In the genomic region with DNA sequence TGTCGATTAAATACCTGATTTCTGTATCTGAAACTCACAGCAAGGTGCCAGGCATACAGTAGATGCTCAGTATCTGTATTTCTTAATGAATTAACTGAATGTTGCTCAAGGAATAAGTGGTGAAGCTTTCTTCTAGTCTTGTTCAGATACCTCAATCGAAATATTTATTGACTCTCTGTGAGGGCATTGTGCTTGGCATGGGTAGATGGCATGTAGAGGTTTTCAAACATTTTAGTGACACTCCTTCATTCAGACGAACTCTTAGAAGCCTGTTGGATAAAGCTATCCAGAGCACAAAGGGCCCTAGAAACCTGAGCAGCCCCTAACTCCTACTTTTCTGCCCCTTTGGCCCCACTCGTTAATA, we compare ENCODE assay signal across 8 cellular contexts. TPM values are rescaled to one million over a fixed set of nuclear protein-coding genes. Genes with fewer than 3 reads are reported as not detected.
DNase-seq lines count a peak whose midpoint lies in the region; TF ChIP-seq lines count a peak whose summit lies in the region.

No MANE protein-coding gene starts in this region.

- POLR2A ChIA-PET in Caco-2 (lab: Charles Lee) = interaction anchor here (0.6 kb wide), 1 partner anchor 1250 kb away, joined by 3 read pairs; no protein-coding TSS in a partner anchor

- no peaks in the 10 kb centered on the region for H3K9me3 Mint-ChIP-seq in Caco-2 (ENCODE audit: unreplicated experiment)

- TF ChIP-seq POLR2A in Peyer's patch (IDR thresholded peaks at IDR 0.05) = no peak

- H3K4me3 Mint-ChIP-seq in Caco-2 (ENCODE audit: unreplicated experiment) = peak overlapping the region; percentile 99

- H3K27ac ChIP-seq in Peyer's patch (peak overlapping the region; percentile 81 to 94 (median 86)), parathyroid adenoma (peak overlapping the region; percentile 60)

- H3K9me3 ChIP-seq in Caco-2 (no peaks in the 10 kb centered on the region), Peyer's patch (no peaks in the 10 kb centered on the region), parathyroid adenoma (ENCODE audit: control insufficient read depth, low read length) (no peaks in the 10 kb centered on the region)

- H3K36me3 Mint-ChIP-seq in Caco-2 (ENCODE audit: insufficient read depth, unreplicated experiment) = peaks cover 21% of the 10 kb centered on the region

- H3K27me3 ChIP-seq in Caco-2 (replicated peaks; ENCODE audit: control insufficient read depth, insufficient read depth, low read length) = no peaks in the 10 kb centered on the region
- no peaks in the 10 kb centered on the region for H3K27me3 ChIP-seq in Peyer's patch
- no peaks in the 10 kb centered on the region for H3K27me3 ChIP-seq in parathyroid adenoma (ENCODE audit: control insufficient read depth, insufficient read depth, low read length)

- CTCF ChIA-PET in Caco-2 (lab: Charles Lee) = interaction anchor here (1.1 to 1.5 kb wide), 2 partner anchors 16 to 58 kb away, joined by 3 to 4 read pairs; no protein-coding TSS in a partner anchor

- H3K27me3 Mint-ChIP-seq in Caco-2 (ENCODE audit: insufficient read depth, unreplicated experiment) = no peaks in the 10 kb centered on the region

- DNase-seq in Caco-2 = no peak
- no peak for DNase-seq in Peyer's patch
- DNase-seq in epithelial cell of proximal tubule (ENCODE audit: low read depth) = no peak
- no peak for DNase-seq in NCI-H1417 (lab: John Stamatoyannopoulos, UW)
- DNase-seq in SW480 (ENCODE audit: low spot score) = no peak
- no peak for DNase-seq in SIG-M5 treated with dmso at 0.1 percent for 504 hours (lab: John Stamatoyannopoulos, UW; ENCODE audit: unreplicated experiment)
- DNase-seq in activated CD4-positive, CD25-positive, alpha-beta regulatory T cell (lab: John Stamatoyannopoulos, UW) = no peak

- H2AFZ ChIP-seq in parathyroid adenoma = peak overlapping the region; percentile 89

- intact Hi-C loops in Caco-2 (cut with micrococcal nuclease; ENCODE audit: unreplicated experiment) = loop anchor here (2.0 kb wide), 1 partner anchor 15 kb away; no protein-coding TSS in a partner anchor

- H3K4me3 ChIP-seq in Caco-2 (ENCODE audit: low read depth, low read length) (peak overlapping the region; percentile 79), Peyer's patch (peak overlapping the region; percentile 74 to 95 (median 86)), epithelial cell of proximal tubule (ENCODE audit: low read depth, low read length) (peak overlapping the region; percentile 94), parathyroid adenoma (ENCODE audit: low read depth, low read length) (peak overlapping the region; percentile 89)

- TF ChIP-seq CTCF in Caco-2 (IDR thresholded peaks at IDR 0.05; ENCODE audit: insufficient read depth in 1 of 2, low read depth in 1 of 2, low read length in 1 of 2, severe bottlenecking in 1 of 2, unreplicated experiment in 1 of 2) (no peak), Peyer's patch (IDR thresholded peaks at IDR 0.05) (no peak), epithelial cell of proximal tubule (conservative IDR thresholded peaks at IDR 0.05; ENCODE audit: low read depth, low read length) (no peak), parathyroid adenoma (IDR thresholded peaks at IDR 0.05) (no peak)

- no peaks in the 10 kb centered on the region for H3K36me3 ChIP-seq in Caco-2 (ENCODE audit: control insufficient read depth, insufficient read depth, low read length)
- no peaks in the 10 kb centered on the region for H3K36me3 ChIP-seq in Peyer's patch
- H3K36me3 ChIP-seq in parathyroid adenoma (ENCODE audit: control insufficient read depth, insufficient read depth, low read length) = no peaks in the 10 kb centered on the region

- H3K4me1 ChIP-seq in Caco-2 (peaks cover 18% of the 10 kb centered on the region), Peyer's patch (peaks cover 0 to 40% (median 17%) of the 10 kb centered on the region in 4 donors), parathyroid adenoma (peaks cover 13% of the 10 kb centered on the region)

- H3K79me2 ChIP-seq in parathyroid adenoma = peaks cover 9% of the 10 kb centered on the region

- H3K9ac ChIP-seq in parathyroid adenoma = no peak overlapping the region

- H3K4me1 Mint-ChIP-seq in Caco-2 (ENCODE audit: low read depth, unreplicated experiment) = peaks cover 17% of the 10 kb centered on the region

- H3K27ac Mint-ChIP-seq in Caco-2 (ENCODE audit: unreplicated experiment) = peak overlapping the region; percentile 96

- no TSS peak for BruUV-seq in Caco-2 (replicated peaks; lab: Mats Ljungman, UMichigan)

- H3K4me2 ChIP-seq in parathyroid adenoma (ENCODE audit: low read length) = peak overlapping the region; percentile 54

RNA-seq across cellular contexts. Expression of a gene that starts 0.4 kb away (rescaled TPM):
- total RNA-seq in Caco-2 (2022) (72.0 and 75.7 TPM in 2 replicates), Peyer's patch (100 to 1,000 TPM in 1 of 4 donors, 10 to 100 TPM in 3; 65.6 to 122 (median 83.8) TPM), epithelial cell of proximal tubule (15.3 and 25.7 TPM in 2 replicates)

RNA-seq across cellular contexts. Expression of a gene that starts 1.8 kb away (rescaled TPM):
- 61.6 and 63.7 TPM in 2 replicates for total RNA-seq in Caco-2 (2022)
- 100 to 1,000 TPM in 1 of 4 donors, 10 to 100 TPM in 3; 56.3 to 137 (median 78.0) TPM for total RNA-seq in Peyer's patch
- total RNA-seq in epithelial cell of proximal tubule = 92.3 and 101 TPM in 2 replicates

RNA-seq across cellular contexts. Expression of a gene that starts 49.1 kb away (rescaled TPM):
- total RNA-seq in Caco-2 (2022) = 1.4 and 2.2 TPM in 2 replicates
- 100 to 1,000 TPM in 2 of 4 donors, 10 to 100 TPM in 2; 64.6 to 189 (median 125) TPM for total RNA-seq in Peyer's patch
- 0.07 and 7.3 TPM in 2 replicates for total RNA-seq in epithelial cell of proximal tubule

RNA-seq across cellular contexts. Expression of a gene that starts 56.1 kb away (rescaled TPM):
- 0.91 and 1.2 TPM in 2 replicates for total RNA-seq in Caco-2 (2022)
- 10 to 100 TPM in 1 of 4 donors, under 1 TPM in 2, not detected in 1; 0.38 to 13.2 (median 0.40) TPM for total RNA-seq in Peyer's patch
- 0.86 and 1.2 TPM in 2 replicates for total RNA-seq in epithelial cell of proximal tubule
